In genomic region chr9:92325991-92326500, GRCh38 we compare ENCODE assay signal across 8 cellular contexts. TPM values are rescaled to one million over a fixed set of nuclear protein-coding genes. Genes with fewer than 3 reads are reported as not detected.
A peak's percentile ranks its signal among the peaks of the same experiment; 100 is the strongest.
DNase-seq lines count a peak whose midpoint lies in the region; ATAC-seq, FAIRE-seq and TF ChIP-seq lines count a peak whose summit lies in the region.

No MANE protein-coding gene starts in this region.

- H3K4me2 ChIP-seq in SU-DHL-6 (ENCODE audit: low read depth, low read length, poor library complexity, severe bottlenecking) (peak overlapping the region; percentile 95), fibroblast of lung (ENCODE audit: extremely low read depth, insufficient read depth, low read length) (peak overlapping the region; percentile 98), parathyroid adenoma (ENCODE audit: low read length) (peak overlapping the region; percentile 88)

- no peak for FAIRE-seq in D721Med (lab: Jason Lieb, UNC)
- no peak for FAIRE-seq in urothelium cell line (lab: Jason Lieb, UNC)

- H3K27me3 Mint-ChIP-seq in HFFc6 (ENCODE audit: insufficient read depth): no peaks in the 10 kb centered on the region

- peak overlapping the region; percentile 95 for H3K4me3 Mint-ChIP-seq in HFFc6

- no peaks in the 10 kb centered on the region for H3K9me2 ChIP-seq in SU-DHL-6 (replicated peaks; ENCODE audit: insufficient read depth, low read length)

- H3F3A ChIP-seq in SU-DHL-6 (ENCODE audit: insufficient read depth): no peaks in the 10 kb centered on the region

- H3K27ac ChIP-seq in SU-DHL-6 (ENCODE audit: low read depth, low read length): peak overlapping the region; percentile 77
- H3K27ac ChIP-seq in fibroblast of lung (ENCODE audit: insufficient read depth, low read length): peak overlapping the region; percentile 100
- peak overlapping the region; percentile 91 for H3K27ac ChIP-seq in parathyroid adenoma

- TF ChIP-seq CTCF in D721Med (IDR thresholded peaks at IDR 0.05; ENCODE audit: insufficient read depth, missing control alignments) (no peak), HFFc6 (IDR thresholded peaks at IDR 0.05) (no peak), SU-DHL-6 (IDR thresholded peaks at IDR 0.05; ENCODE audit: insufficient read depth, low read length, poor library complexity, severe bottlenecking) (no peak), fibroblast of lung (conservative IDR thresholded peaks at IDR 0.05 in 1 of 2, IDR thresholded peaks at IDR 0.05 in 1 of 2; ENCODE audit: low read depth in 1 of 2, low read length in 2 of 2) (no peak), parathyroid adenoma (IDR thresholded peaks at IDR 0.05) (no peak)

- H3K27me3 ChIP-seq in SU-DHL-6 (ENCODE audit: low read length) (no peaks in the 10 kb centered on the region), fibroblast of lung (ENCODE audit: control insufficient read depth, insufficient read depth, low read length) (no peaks in the 10 kb centered on the region), parathyroid adenoma (ENCODE audit: control insufficient read depth, insufficient read depth, low read length) (no peaks in the 10 kb centered on the region)

- H3K27ac Mint-ChIP-seq in HFFc6: peak overlapping the region; percentile 99

- DNase-seq in D721Med (ENCODE audit: insufficient read length, low spot score) (peak; percentile 21), HFFc6 (no peak), fibroblast of lung (ENCODE audit: low read depth in 2 of 2) (peak in 1 of 2 donors; percentile 7), NCI-H345 treated with DMSO at 0.1 percent for 48 hours (lab: John Stamatoyannopoulos, UW; ENCODE audit: unreplicated experiment) (no peak), urothelium cell line (ENCODE audit: low spot score) (no peak)

- no peaks in the 10 kb centered on the region; the same call in 1 of the 2 replicates for H3K36me3 Mint-ChIP-seq in HFFc6 (ENCODE audit: low read depth)

- H3K79me2 ChIP-seq in SU-DHL-6 (ENCODE audit: insufficient read depth, low read length): peaks cover 70% of the 10 kb centered on the region
- H3K79me2 ChIP-seq in fibroblast of lung (ENCODE audit: control insufficient read depth, insufficient read depth, low read length): peaks cover 17% of the 10 kb centered on the region
- H3K79me2 ChIP-seq in parathyroid adenoma: peaks cover 3% of the 10 kb centered on the region

- no peaks in the 10 kb centered on the region for H3K9me3 ChIP-seq in SU-DHL-6 (ENCODE audit: insufficient read depth, low read length)
- no peaks in the 10 kb centered on the region for H3K9me3 ChIP-seq in fibroblast of lung (ENCODE audit: control insufficient read depth, insufficient read depth, low read depth, low read length)
- H3K9me3 ChIP-seq in parathyroid adenoma (ENCODE audit: control insufficient read depth, low read length): no peaks in the 10 kb centered on the region

- peak overlapping the region; percentile 92 for H3K4me3 ChIP-seq in SU-DHL-6 (ENCODE audit: insufficient read depth, low read length, poor library complexity, severe bottlenecking)
- peak overlapping the region; percentile 91 to 98 (median 96) for H3K4me3 ChIP-seq in fibroblast of lung (replicated peaks in 1 of 4; ENCODE audit: control extremely low read depth in 1 of 4, insufficient read depth in 1 of 4, low read depth in 3 of 4, low read length in 4 of 4)
- H3K4me3 ChIP-seq in parathyroid adenoma (ENCODE audit: low read depth, low read length): peak overlapping the region; percentile 99

- no peaks in the 10 kb centered on the region for H4K20me1 ChIP-seq in SU-DHL-6 (ENCODE audit: low read depth, low read length)
- H4K20me1 ChIP-seq in fibroblast of lung (ENCODE audit: control insufficient read depth, extremely low read depth, insufficient read depth, low read length): no peaks in the 10 kb centered on the region

- H3K4me1 ChIP-seq in fibroblast of lung (ENCODE audit: control insufficient read depth, extremely low read depth, insufficient read depth, low read length): peaks cover 7% of the 10 kb centered on the region
- peaks cover 3% of the 10 kb centered on the region for H3K4me1 ChIP-seq in parathyroid adenoma

- H3K36me3 ChIP-seq in SU-DHL-6 (ENCODE audit: low read length) (peaks cover 18% of the 10 kb centered on the region; the same call in 1 of the 2 replicates), fibroblast of lung (ENCODE audit: control insufficient read depth, insufficient read depth, low read length) (peaks cover 7% of the 10 kb centered on the region), parathyroid adenoma (ENCODE audit: control insufficient read depth, insufficient read depth, low read length) (no peaks in the 10 kb centered on the region)

- H3K4me1 Mint-ChIP-seq in HFFc6 (ENCODE audit: low read depth): peaks cover 28% of the 10 kb centered on the region

- H3K9ac ChIP-seq in SU-DHL-6 (ENCODE audit: low read length): peak overlapping the region; percentile 84
- H3K9ac ChIP-seq in fibroblast of lung (ENCODE audit: insufficient read depth, low read length): peak overlapping the region; percentile 100
- no peak overlapping the region for H3K9ac ChIP-seq in parathyroid adenoma

- no peak for ATAC-seq in GM19397 (IDR thresholded peaks at IDR 0.05; ENCODE audit: unreplicated experiment)

- H2AFZ ChIP-seq in SU-DHL-6 (ENCODE audit: low read depth, low read length, severe bottlenecking): peak overlapping the region; percentile 96
- H2AFZ ChIP-seq in fibroblast of lung (ENCODE audit: low read length): peak overlapping the region; percentile 100
- peak overlapping the region; percentile 77 for H2AFZ ChIP-seq in parathyroid adenoma

- no peaks in the 10 kb centered on the region for H3K9me3 Mint-ChIP-seq in HFFc6

RNA-seq across cellular contexts. Expression of gene CENPP, which starts 0.3 kb away (rescaled TPM):
- total RNA-seq in HFFc6 (2021; fragmentation: NEBNext Ultra II Directional; extraction: Animal tissue kit (Norgen Biotek cat#: 25700)): 1 to 10 TPM; 3.0 to 7.0 (median 6.0) TPM
- 1.0 and 1.7 TPM in 2 replicates for total RNA-seq in fibroblast of lung
- polyA plus RNA-seq in fibroblast of lung: 2.4 and 6.9 TPM in 2 replicates
- 1.6 and 5.5 TPM in 2 replicates for polyA plus RNA-seq in fibroblast of lung (2012)
- polyA minus RNA-seq in fibroblast of lung (ENCODE audit: low replicate concordance): 1.6 and 2.7 TPM in 2 replicates

RNA-seq across cellular contexts. Expression of gene NOL8, which starts 0.9 kb away (rescaled TPM):
- 10 to 100 TPM; 24.3 to 33.5 (median 27.7) TPM for total RNA-seq in HFFc6 (2021; fragmentation: NEBNext Ultra II Directional; extraction: Animal tissue kit (Norgen Biotek cat#: 25700))
- 27.2 and 28.6 TPM in 2 replicates for total RNA-seq in fibroblast of lung
- 20.0 and 20.5 TPM in 2 replicates for polyA plus RNA-seq in fibroblast of lung
- 16.1 and 17.0 TPM in 2 replicates for polyA plus RNA-seq in fibroblast of lung (2012)
- polyA minus RNA-seq in fibroblast of lung (ENCODE audit: low replicate concordance): 2.4 and 3.5 TPM in 2 replicates

RNA-seq across cellular contexts. Expression of gene IARS1, which starts 32.5 kb away (rescaled TPM):
- total RNA-seq in HFFc6 (2021; fragmentation: NEBNext Ultra II Directional; extraction: Animal tissue kit (Norgen Biotek cat#: 25700)): 100 to 1,000 TPM; 155 to 179 (median 171) TPM
- 538 and 595 TPM in 2 replicates for total RNA-seq in fibroblast of lung
- polyA plus RNA-seq in fibroblast of lung: 88.4 and 100 TPM in 2 replicates
- 108 and 117 TPM in 2 replicates for polyA plus RNA-seq in fibroblast of lung (2012)
- polyA minus RNA-seq in fibroblast of lung (ENCODE audit: low replicate concordance): 80.0 and 90.3 TPM in 2 replicates
